9 cellular contexts compared by ENCODE assay signal in genomic region chr9:72443855-72444254, GRCh38.
DNase-seq lines count a peak whose midpoint lies in the region; ATAC-seq and TF ChIP-seq lines count a peak whose summit lies in the region.
"Had no signal": no experiment of that assay in that cellular context is flagged by ENCODE, and none has a peak within 500 bp of the region (broad histone marks: within the 10 kb centered on the region; RNA-seq: fewer than 3 reads in every experiment).

No MANE protein-coding gene starts in this region.

- H2AFZ ChIP-seq in fibroblast of lung (ENCODE audit: low read length): no peak overlapping the region
- H2AFZ ChIP-seq: parathyroid adenoma had no signal

- peak overlapping the region; percentile 3 for H3K4me2 ChIP-seq in fibroblast of lung (ENCODE audit: extremely low read depth, insufficient read depth, low read length)

- no peaks in the 10 kb centered on the region for H4K20me1 ChIP-seq in fibroblast of lung (ENCODE audit: control insufficient read depth, extremely low read depth, insufficient read depth, low read length)

- peak; percentile 65 for DNase-seq in OCI-M1 (lab: John Stamatoyannopoulos, UW)
- DNase-seq in fibroblast of lung (ENCODE audit: low read depth in 2 of 2): no peak
- DNase-seq in NCI-H2227 treated with DMSO at 0.1 percent for 48 hours (lab: John Stamatoyannopoulos, UW): no peak
- no peak for DNase-seq in NCI-H526 treated with DMSO at 0.1 percent for 48 hours (lab: John Stamatoyannopoulos, UW)
- DNase-seq in NCI-H1105 treated with DMSO at 0.1 percent for 48 hours (lab: John Stamatoyannopoulos, UW): no peak

- no peaks in the 10 kb centered on the region for H3K9me3 ChIP-seq in fibroblast of lung (ENCODE audit: control insufficient read depth, insufficient read depth, low read depth, low read length)

- H3K27me3 ChIP-seq in fibroblast of lung (ENCODE audit: control insufficient read depth, insufficient read depth, low read length): no peaks in the 10 kb centered on the region

- peak overlapping the region; percentile 10; the same call in 1 of the 2 replicates for H3K27ac ChIP-seq in 22Rv1
- H3K27ac ChIP-seq in fibroblast of lung (ENCODE audit: insufficient read depth, low read length): no peak overlapping the region
- H3K27ac ChIP-seq: parathyroid adenoma had no signal

- no peak overlapping the region for H3K9ac ChIP-seq in fibroblast of lung (ENCODE audit: insufficient read depth, low read length)
- H3K9ac ChIP-seq: parathyroid adenoma had no signal

- TF ChIP-seq CTCF in 22Rv1 (IDR thresholded peaks at IDR 0.05): no peak
- TF ChIP-seq CTCF in fibroblast of lung (conservative IDR thresholded peaks at IDR 0.05 in 1 of 2, IDR thresholded peaks at IDR 0.05 in 1 of 2; ENCODE audit: low read depth in 1 of 2, low read length in 2 of 2): no peak

- no peaks in the 10 kb centered on the region for H3K79me2 ChIP-seq in fibroblast of lung (ENCODE audit: control insufficient read depth, insufficient read depth, low read length)
- H3K79me2 ChIP-seq: parathyroid adenoma had no signal

- ATAC-seq in GM18519 (IDR thresholded peaks at IDR 0.05; ENCODE audit: low FRiP score, unreplicated experiment) (peak; percentile 94), HG02870 (IDR thresholded peaks at IDR 0.05; ENCODE audit: unreplicated experiment) (peak; percentile 93)

- no peaks in the 10 kb centered on the region for H3K36me3 ChIP-seq in fibroblast of lung (ENCODE audit: control insufficient read depth, insufficient read depth, low read length)

- peaks cover 14% of the 10 kb centered on the region for H3K4me1 ChIP-seq in fibroblast of lung (ENCODE audit: control insufficient read depth, extremely low read depth, insufficient read depth, low read length)
- H3K4me1 ChIP-seq: parathyroid adenoma had no signal

- no peak overlapping the region for H3K4me3 ChIP-seq in fibroblast of lung (replicated peaks in 1 of 4; ENCODE audit: control extremely low read depth in 1 of 4, insufficient read depth in 1 of 4, low read depth in 3 of 4, low read length in 4 of 4)
